In the genomic region with DNA sequence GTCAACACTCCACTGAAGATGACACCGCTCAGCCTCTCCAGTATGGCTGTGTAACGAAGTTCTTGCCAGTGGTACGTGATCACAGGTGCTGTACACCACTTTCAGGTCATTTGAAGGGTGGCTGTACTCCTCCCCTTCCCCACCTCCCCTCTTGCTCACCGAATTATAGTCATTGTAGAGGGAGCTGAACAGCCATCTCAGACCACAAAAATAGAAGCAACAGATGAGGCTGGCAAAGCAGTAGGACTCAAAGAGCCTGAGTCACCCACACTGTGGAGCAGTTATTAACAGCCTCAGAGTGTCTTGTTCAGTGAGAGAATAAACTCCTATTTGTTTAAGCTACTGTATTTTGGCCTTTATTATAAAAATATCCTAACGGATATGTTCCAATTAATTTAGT, we compare ENCODE assay signal across 1 cellular context.
TF ChIP-seq lines count a peak whose summit lies in the region.

No MANE protein-coding gene starts in this region.

TF ChIP-seq in SK-N-SH treated with all-trans-retinoic acid at 6 μM for 48 hours, 23 proteins besides CTCF, POLR2A, EP300 and RAD21 (continued from another document):
- TF ChIP-seq, protein P1, sequence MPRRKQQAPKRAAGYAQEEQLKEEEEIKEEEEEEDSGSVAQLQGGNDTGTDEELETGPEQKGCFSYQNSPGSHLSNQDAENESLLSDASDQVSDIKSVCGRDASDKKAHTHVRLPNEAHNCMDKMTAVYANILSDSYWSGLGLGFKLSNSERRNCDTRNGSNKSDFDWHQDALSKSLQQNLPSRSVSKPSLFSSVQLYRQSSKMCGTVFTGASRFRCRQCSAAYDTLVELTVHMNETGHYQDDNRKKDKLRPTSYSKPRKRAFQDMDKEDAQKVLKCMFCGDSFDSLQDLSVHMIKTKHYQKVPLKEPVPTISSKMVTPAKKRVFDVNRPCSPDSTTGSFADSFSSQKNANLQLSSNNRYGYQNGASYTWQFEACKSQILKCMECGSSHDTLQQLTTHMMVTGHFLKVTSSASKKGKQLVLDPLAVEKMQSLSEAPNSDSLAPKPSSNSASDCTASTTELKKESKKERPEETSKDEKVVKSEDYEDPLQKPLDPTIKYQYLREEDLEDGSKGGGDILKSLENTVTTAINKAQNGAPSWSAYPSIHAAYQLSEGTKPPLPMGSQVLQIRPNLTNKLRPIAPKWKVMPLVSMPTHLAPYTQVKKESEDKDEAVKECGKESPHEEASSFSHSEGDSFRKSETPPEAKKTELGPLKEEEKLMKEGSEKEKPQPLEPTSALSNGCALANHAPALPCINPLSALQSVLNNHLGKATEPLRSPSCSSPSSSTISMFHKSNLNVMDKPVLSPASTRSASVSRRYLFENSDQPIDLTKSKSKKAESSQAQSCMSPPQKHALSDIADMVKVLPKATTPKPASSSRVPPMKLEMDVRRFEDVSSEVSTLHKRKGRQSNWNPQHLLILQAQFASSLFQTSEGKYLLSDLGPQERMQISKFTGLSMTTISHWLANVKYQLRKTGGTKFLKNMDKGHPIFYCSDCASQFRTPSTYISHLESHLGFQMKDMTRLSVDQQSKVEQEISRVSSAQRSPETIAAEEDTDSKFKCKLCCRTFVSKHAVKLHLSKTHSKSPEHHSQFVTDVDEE (CRISPR knock-in tag; IDR thresholded peaks at IDR 0.05) = no peak
- TF ChIP-seq ZC3H10 (CRISPR knock-in tag; IDR thresholded peaks at IDR 0.05) = no peak
- no peak for TF ChIP-seq PPARA (CRISPR knock-in tag; IDR thresholded peaks at IDR 0.05; ENCODE audit: borderline replicate concordance)
TF ChIP-seq in SK-N-SH treated with all-trans-retinoic acid at 6 μM for 48 hours: peak in this region for 0.
